In genomic region chr12:52045794-52046199, GRCh38 we compare ENCODE assay signal across 14 cellular contexts. TPM values are rescaled to one million over a fixed set of nuclear protein-coding genes. Genes with fewer than 3 reads are reported as not detected.
DNase-seq lines count a peak whose midpoint lies in the region; ATAC-seq and TF ChIP-seq lines count a peak whose summit lies in the region.
"Had no signal": no experiment of that assay in that cellular context is flagged by ENCODE, and none has a peak within 500 bp of the region (broad histone marks: within the 10 kb centered on the region; RNA-seq: fewer than 3 reads in every experiment).

No MANE protein-coding gene starts in this region.

- intact Hi-C loops in Right ventricle myocardium superior (cut with DNase I) (no loop called here), psoas muscle (cut with DNase I) (no loop called here)

- H3K27me3 ChIP-seq in Peyer's patch (no peaks in the 10 kb centered on the region), psoas muscle (ENCODE audit: insufficient read depth in 3 of 3, low read length in 2 of 3) (no peaks in the 10 kb centered on the region)

- H3K9me3 ChIP-seq in Peyer's patch (no peaks in the 10 kb centered on the region), psoas muscle (no peaks in the 10 kb centered on the region)
- H3K9me3 ChIP-seq: Caco-2 had no signal

- no peak for TF ChIP-seq CTCF in Peyer's patch (IDR thresholded peaks at IDR 0.05)
- no peak for TF ChIP-seq CTCF in psoas muscle (IDR thresholded peaks at IDR 0.05)

- H3K4me1 ChIP-seq in Peyer's patch (peaks cover 6 to 24% (median 18%) of the 10 kb centered on the region in 4 donors), psoas muscle (peaks cover 68% of the 10 kb centered on the region)

- 13 to 25% (median 18%) methylated on average over 4 of the region's 4 CpGs for WGBS in psoas muscle, 3 donors

- peak; percentile 71 for DNase-seq in CMK (ENCODE audit: low read depth)
- DNase-seq in Peyer's patch = peak in 2 of 3 donors; percentile 59 to 72
- DNase-seq in Right ventricle myocardium superior = peak; percentile 79
- DNase-seq in psoas muscle = no peak
- DNase-seq in RKO (ENCODE audit: low spot score) = no peak
- DNase-seq in NCI-H82 treated with DMSO at 0.1 percent for 48 hours (lab: John Stamatoyannopoulos, UW; ENCODE audit: unreplicated experiment) = no peak
- DNase-seq in cerebellar nuclear complex (lab: John Stamatoyannopoulos, UW) = no peak
- DNase-seq in NCI-H2081 treated with DMSO at 0.1 percent for 48 hours (lab: John Stamatoyannopoulos, UW) = no peak
- DNase-seq: Caco-2; endodermal cell; NCI-H2081; stimulated activated naive CD4-positive, alpha-beta T cell treated with Interleukin-2 at 50 U/mL for 16 hours had no signal

- ATAC-seq in Right ventricle myocardium superior (ENCODE audit: poor library complexity) (no peak), psoas muscle (no peak)
- ATAC-seq: T-cell had no signal

- peak overlapping the region; percentile 10 to 81 (median 53) for H3K27ac ChIP-seq in Peyer's patch
- H3K27ac ChIP-seq in psoas muscle = peak overlapping the region; percentile 93

- H3K36me3 ChIP-seq in Peyer's patch (no peaks in the 10 kb centered on the region), psoas muscle (ENCODE audit: insufficient read depth in 1 of 2, low read depth in 1 of 2) (no peaks in the 10 kb centered on the region)

- TF ChIP-seq POLR2A in Peyer's patch (IDR thresholded peaks at IDR 0.05) = no peak

- H3K4me3 ChIP-seq in Peyer's patch (no peak overlapping the region), psoas muscle (peak overlapping the region; percentile 61)

RNA-seq across cellular contexts. Expression of gene NR4A1, which starts 5.4 kb away (rescaled TPM):
- total RNA-seq in Peyer's patch = 100 to 1,000 TPM in 1 of 4 donors, 10 to 100 TPM in 2, 1 to 10 TPM in 1; 3.9 to 265 (median 42.2) TPM
- 46.1 TPM for total RNA-seq in Right ventricle myocardium superior
- 10 to 100 TPM; 17.5 to 92.8 (median 56.9) TPM for total RNA-seq in psoas muscle
- polyA plus RNA-seq in psoas muscle = 10 to 100 TPM; 35.5 to 74.0 (median 50.2) TPM

RNA-seq across cellular contexts. Expression of gene ATG101, which starts 24.0 kb away (rescaled TPM):
- total RNA-seq in Peyer's patch (10 to 100 TPM; 31.5 to 39.6 (median 33.9) TPM), Right ventricle myocardium superior (23.5 TPM), psoas muscle (10 to 100 TPM; 25.1 to 35.3 (median 26.5) TPM)
- 100 to 1,000 TPM in 1 of 3 donors, 10 to 100 TPM in 2; 39.5 to 154 (median 90.0) TPM for polyA plus RNA-seq in psoas muscle

RNA-seq across cellular contexts. Expression of gene SMIM41, which starts 33.7 kb away (rescaled TPM):
- total RNA-seq in Peyer's patch (1 to 10 TPM in 2 of 4 donors, not detected in 2; 1.4 to 6.6 TPM), Right ventricle myocardium superior (0.35 TPM), psoas muscle (under 1 TPM in 2 of 4 donors, not detected in 2; 0.16 to 0.32 TPM)
- polyA plus RNA-seq in psoas muscle = under 1 TPM in 1 of 3 donors, not detected in 2; 0.20 TPM
- total RNA-seq: Caco-2, endodermal cell had no signal
- polyA plus RNA-seq: immature natural killer cell had no signal

RNA-seq across cellular contexts. Expression of gene TAMALIN, which starts 39.1 kb away (rescaled TPM):
- total RNA-seq in Peyer's patch = 100 to 1,000 TPM in 1 of 4 donors, 10 to 100 TPM in 1, 1 to 10 TPM in 2; 1.2 to 112 (median 16.2) TPM
- total RNA-seq in Right ventricle myocardium superior = 19.8 TPM
- 10 to 100 TPM in 3 of 4 donors, 1 to 10 TPM in 1; 8.0 to 12.8 (median 11.5) TPM for total RNA-seq in psoas muscle
- polyA plus RNA-seq in psoas muscle = 1 to 10 TPM; 5.5 to 9.6 (median 6.8) TPM

Comparison
In these comparisons a context has a peak if more than half of its experiments do, and no peak if none do; other contexts are left out.
1. DNase-seq: peak in CMK (single experiment), Peyer's patch (2 of 3) and Right ventricle myocardium superior (single experiment); none in psoas muscle (0 of 2), RKO (single experiment), NCI-H82 treated with DMSO at 0.1 percent for 48 hours (single experiment), cerebellar nuclear complex (0 of 2) and NCI-H2081 treated with DMSO at 0.1 percent for 48 hours (single experiment).